Comparison of ENCODE assay signal across 30 cellular contexts in genomic region chr2:42364653-42365052, GRCh38.
"Had no signal": no experiment of that assay in that cellular context is flagged by ENCODE, and none has a peak within 500 bp of the region (broad histone marks: within the 10 kb centered on the region; RNA-seq: fewer than 3 reads in every experiment).

No MANE protein-coding gene starts in this region.

- H3K4me3 ChIP-seq: adrenal gland, body of pancreas, coronary artery, dorsolateral prefrontal cortex had no signal

- ATAC-seq: activated CD4-positive, CD25-positive, alpha-beta regulatory T cell treated with anti-CD3 and anti-CD28 coated beads, Interleukin-2, amount 50 U/mL, for 24 hours; activated CD8-positive, alpha-beta memory T cell treated with anti-CD3 and anti-CD28 coated beads, Interleukin-2, amount 10 ng/mL, durations not matched to agents 7 days and 5 days; activated CD8-positive, alpha-beta T cell treated with anti-CD3 and anti-CD28 coated beads, Interleukin-2, amount 10 ng/mL, durations not matched to agents 7 days and 5 days; activated naive CD8-positive, alpha-beta T cell treated with anti-CD3 and anti-CD28 coated beads, Interleukin-2, amount 50 U/mL, for 24 hours; body of pancreas; esophagus mucosa; T-helper 17 cell had no signal

- DNase-seq: activated B cell treated with CpG ODN at 0.5 μM for 24 hours; activated CD4-positive, alpha-beta T cell treated with anti-CD3 and anti-CD28 coated beads for 48 hours; activated CD4-positive, alpha-beta T cell treated with anti-CD3 and anti-CD28 coated beads, Interleukin-2, amount 50 U/mL, for 1 hour; activated CD4-positive, alpha-beta T cell treated with anti-CD3 and anti-CD28 coated beads, Interleukin-2, amount 50 U/mL, for 48 hours; activated CD8-positive, alpha-beta memory T cell treated with anti-CD3 and anti-CD28 coated beads, Interleukin-2, amount 10 ng/mL, durations not matched to agents 7 days and 5 days; activated CD8-positive, alpha-beta memory T cell treated with anti-CD3 and anti-CD28 coated beads, Interleukin-2, amount 50 U/mL, for 4 hours; activated CD8-positive, alpha-beta T cell treated with anti-CD3 and anti-CD28 coated beads, Interleukin-2, amount 10 ng/mL, durations not matched to agents 7 days and 5 days; activated effector memory CD4-positive, alpha-beta T cell treated with anti-CD3 and anti-CD28 coated beads, Interleukin-2, amount 50 U/mL, for 16 hours; activated naive CD4-positive, alpha-beta T cell treated with anti-CD3 and anti-CD28 coated beads for 36 hours; activated naive CD8-positive, alpha-beta T cell treated with anti-CD3 and anti-CD28 coated beads for 36 hours; activated naive CD8-positive, alpha-beta T cell treated with anti-CD3 and anti-CD28 coated beads, Interleukin-2, amount 50 U/mL, for 24 hours; activated T-cell treated with anti-CD3 and anti-CD28 coated beads, Interleukin-2, amount 50 U/mL, for 1 hour; activated T-cell treated with anti-CD3 and anti-CD28 coated beads, Interleukin-2, amount 50 U/mL, for 48 hours; adrenal gland; amygdala; aorta; body of pancreas; central memory CD4-positive, alpha-beta T cell; cerebellar nuclear complex; dorsolateral prefrontal cortex; effector memory CD4-positive, alpha-beta T cell; foreskin fibroblast; head of caudate nucleus; T-helper 1 cell; T-helper 17 cell; T1000; WERI-Rb-1 had no signal

- H3K27me3 ChIP-seq: adrenal gland, body of pancreas, dorsolateral prefrontal cortex had no signal

- H3K27ac ChIP-seq: adrenal gland, body of pancreas, coronary artery, WERI-Rb-1 had no signal

- H3K36me3 ChIP-seq: adrenal gland, WERI-Rb-1 had no signal

- H3K9me3 ChIP-seq: adrenal gland, body of pancreas had no signal
